In the genomic region with DNA sequence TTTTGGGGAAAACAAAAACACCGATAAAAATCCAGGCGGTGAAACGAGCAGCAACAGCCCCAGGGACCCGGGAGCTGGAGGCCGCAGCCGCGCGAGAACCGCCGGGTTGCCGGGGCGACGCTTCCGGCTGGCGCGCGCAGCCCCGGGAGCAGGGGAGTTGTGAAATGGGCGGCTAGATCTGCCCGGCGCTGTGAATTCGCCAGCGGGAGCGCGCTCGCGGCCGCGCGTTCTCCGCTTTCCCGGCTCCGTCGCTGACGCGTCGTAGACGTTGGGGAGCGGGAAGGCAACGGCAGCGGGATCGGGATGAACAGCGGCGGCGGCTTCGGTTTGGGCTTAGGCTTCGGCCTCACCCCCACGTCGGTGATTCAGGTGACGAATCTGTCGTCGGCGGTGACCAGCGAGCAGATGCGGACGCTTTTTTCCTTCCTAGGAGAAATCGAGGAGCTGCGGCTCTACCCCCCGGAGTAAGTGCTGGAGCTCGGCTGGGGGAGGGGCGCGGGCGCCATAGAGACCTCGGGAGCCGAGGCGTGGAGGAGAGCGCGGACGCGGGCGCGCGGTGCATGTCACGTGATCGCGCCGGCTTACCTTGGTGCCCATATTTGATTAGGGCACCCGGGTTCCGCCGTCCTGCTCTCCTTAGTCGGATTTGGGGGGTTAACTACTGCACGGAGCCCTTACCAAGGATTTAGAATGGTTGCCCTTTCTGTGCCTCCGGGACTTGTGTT, we compare ENCODE assay signal across 8 cellular contexts. TPM values are rescaled to one million over a fixed set of nuclear protein-coding genes. Genes with fewer than 3 reads are reported as not detected.
A peak's percentile ranks its signal among the peaks of the same experiment; 100 is the strongest.
DNase-seq lines count a peak whose midpoint lies in the region; ATAC-seq and TF ChIP-seq lines count a peak whose summit lies in the region.

A gene with protein sequence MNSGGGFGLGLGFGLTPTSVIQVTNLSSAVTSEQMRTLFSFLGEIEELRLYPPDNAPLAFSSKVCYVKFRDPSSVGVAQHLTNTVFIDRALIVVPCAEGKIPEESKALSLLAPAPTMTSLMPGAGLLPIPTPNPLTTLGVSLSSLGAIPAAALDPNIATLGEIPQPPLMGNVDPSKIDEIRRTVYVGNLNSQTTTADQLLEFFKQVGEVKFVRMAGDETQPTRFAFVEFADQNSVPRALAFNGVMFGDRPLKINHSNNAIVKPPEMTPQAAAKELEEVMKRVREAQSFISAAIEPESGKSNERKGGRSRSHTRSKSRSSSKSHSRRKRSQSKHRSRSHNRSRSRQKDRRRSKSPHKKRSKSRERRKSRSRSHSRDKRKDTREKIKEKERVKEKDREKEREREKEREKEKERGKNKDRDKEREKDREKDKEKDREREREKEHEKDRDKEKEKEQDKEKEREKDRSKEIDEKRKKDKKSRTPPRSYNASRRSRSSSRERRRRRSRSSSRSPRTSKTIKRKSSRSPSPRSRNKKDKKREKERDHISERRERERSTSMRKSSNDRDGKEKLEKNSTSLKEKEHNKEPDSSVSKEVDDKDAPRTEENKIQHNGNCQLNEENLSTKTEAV (plus strand): TSS at position 227 of the 725 bp plus-strand sequence. CDS start 77 bp downstream, at position 304.

- in situ Hi-C loops in mammary epithelial cell (cut with MboI; ENCODE audit: low sequenced_read_pairs in 2 of 2): no loop called here

- H3K4me3 ChIP-seq in AG04449 (ENCODE audit: low read depth, low read length): peak within 1 kb of the TSS; percentile 87
- H3K4me3 ChIP-seq in WI38 (ENCODE audit: low read depth, low read length): peak within 1 kb of the TSS; percentile 87
- H3K4me3 ChIP-seq in mammary epithelial cell (replicated peaks in 1 of 3; ENCODE audit: insufficient read depth in 1 of 3, low read depth in 2 of 3, low read length in 3 of 3): peak within 1 kb of the TSS; percentile 69 to 89 (median 89)
- peak within 1 kb of the TSS; percentile 87 for H3K4me3 ChIP-seq in iPS-20b (ENCODE audit: low read length)
- peak within 1 kb of the TSS; percentile 67 to 83 (median 74) for H3K4me3 ChIP-seq in skin epidermis

- no peaks in the 10 kb centered on the region for H4K20me1 ChIP-seq in mammary epithelial cell (ENCODE audit: insufficient read depth, low read length)

- peaks cover 14% of the 10 kb centered on the region for H3K4me1 ChIP-seq in mammary epithelial cell (ENCODE audit: insufficient read depth, low read length)
- H3K4me1 ChIP-seq in iPS-20b (ENCODE audit: insufficient read depth, low read length): peaks cover 4% of the 10 kb centered on the region; the same call in 1 of the 2 replicates

- no peak for TF ChIP-seq CTCF in AG04449 (IDR thresholded peaks at IDR 0.05; ENCODE audit: insufficient read depth, low read length, missing control alignments)
- TF ChIP-seq CTCF in WI38 (IDR thresholded peaks at IDR 0.05; ENCODE audit: low read depth, low read length): no peak
- no peak for TF ChIP-seq CTCF in mammary epithelial cell (conservative IDR thresholded peaks at IDR 0.05 in 1 of 2, IDR thresholded peaks at IDR 0.05 in 1 of 2; ENCODE audit: extremely low read depth in 1 of 2, insufficient read depth in 1 of 2, low read depth in 1 of 2, low read length in 2 of 2)

- dilution Hi-C loops in mammary epithelial cell (cut with HindIII; ENCODE audit: low sequenced_read_pairs): no loop called here

- ATAC-seq in GM18907 (IDR thresholded peaks at IDR 0.05; ENCODE audit: unreplicated experiment) (peak; percentile 94), HG03139 (IDR thresholded peaks at IDR 0.05; ENCODE audit: unreplicated experiment) (peak; percentile 93)

- DNase-seq in AG04449 (ENCODE audit: low read depth, low spot score) (peak; percentile 51), NCI-H2196 treated with DMSO at 0.1 percent for 48 hours (lab: John Stamatoyannopoulos, UW; ENCODE audit: unreplicated experiment) (peak; percentile 48), mammary epithelial cell (peak; percentile 94)

- H3K9ac ChIP-seq in mammary epithelial cell (ENCODE audit: insufficient read depth, low read length): peak within 1 kb of the TSS; percentile 99
- peak within 1 kb of the TSS; percentile 95 for H3K9ac ChIP-seq in iPS-20b (ENCODE audit: low read depth, low read length)

- H3K27me3 ChIP-seq in mammary epithelial cell (ENCODE audit: insufficient read depth, low read length): no peaks in the 10 kb centered on the region
- H3K27me3 ChIP-seq in iPS-20b (ENCODE audit: insufficient read depth, low read length): no peaks in the 10 kb centered on the region; the same call in 1 of the 2 replicates

- CTCF ChIA-PET in AG04449 (lab: Yijun Ruan, JAX): interaction anchor here (0.7 kb wide), 1 partner anchor 19 kb away, joined by 3 read pairs; no protein-coding TSS in a partner anchor
- CTCF ChIA-PET in mammary epithelial cell (lab: Charles Lee; ENCODE audit: low non-redundant PET): interaction anchor here (0.7 kb wide), 1 partner anchor 11 kb away, joined by 3 read pairs; no protein-coding TSS in a partner anchor

- BruUV-seq in mammary epithelial cell (replicated peaks; lab: Mats Ljungman, UMichigan): TSS peak; percentile 33

- H3K9me3 ChIP-seq in mammary epithelial cell (replicated peaks; ENCODE audit: insufficient read depth, low read length): no peaks in the 10 kb centered on the region
- H3K9me3 ChIP-seq in iPS-20b (ENCODE audit: insufficient read depth, low read depth, low read length): no peaks in the 10 kb centered on the region

- no peaks in the 10 kb centered on the region for H3K36me3 ChIP-seq in mammary epithelial cell (ENCODE audit: insufficient read depth, low read length)
- H3K36me3 ChIP-seq in iPS-20b (ENCODE audit: insufficient read depth, low read depth, low read length): peaks cover 3% of the 10 kb centered on the region; the same call in 1 of the 2 replicates

- peaks cover 49% of the 10 kb centered on the region for H3K79me2 ChIP-seq in mammary epithelial cell (ENCODE audit: insufficient read depth, low read length)

- POLR2A ChIA-PET in AG04449 (lab: Yijun Ruan, JAX): interaction anchor here (0.7 to 1.5 kb wide), 2 partner anchors 12 to 218 kb away, joined by 3 to 6 read pairs; a partner anchor contains a TSS

- H3K27ac ChIP-seq in mammary epithelial cell (ENCODE audit: insufficient read depth, low read depth, low read length) (peak within 1 kb of the TSS; percentile 96), iPS-20b (ENCODE audit: low read length) (peak within 1 kb of the TSS; percentile 62), skin epidermis (peak within 1 kb of the TSS; percentile 94 to 100 (median 98))

- H3K4me2 ChIP-seq in mammary epithelial cell (ENCODE audit: insufficient read depth, low read depth, low read length): peak within 1 kb of the TSS; percentile 96

- WGBS in mammary epithelial cell (ENCODE audit: low coverage, missing lambda C conversion rate): 3% methylated on average over 6 of the region's 83 CpGs

- intact Hi-C loops in mammary epithelial cell (cut with micrococcal nuclease): loop anchor here (1.0 kb wide), 2 partner anchors 216 to 422 kb away; a partner anchor contains a TSS

- H2AFZ ChIP-seq in mammary epithelial cell (ENCODE audit: low read depth, low read length): peak within 1 kb of the TSS; percentile 97

RNA-seq across cellular contexts. Expression of the gene that starts here (rescaled TPM):
- total RNA-seq in mammary epithelial cell: 10 to 100 TPM; 62.2 to 71.5 TPM
- 14.8 TPM for polyA plus RNA-seq in mammary epithelial cell
- polyA minus RNA-seq in mammary epithelial cell: 49.9 TPM

Comparison
In these comparisons a context has a peak if more than half of its experiments do, and no peak if none do; other contexts are left out.
1. Peak in every context shown above with its lines: DNase-seq, ATAC-seq, H3K4me3 ChIP-seq and H3K27ac ChIP-seq.